In genomic region chrX:53682885-53683555, GRCh38 we compare ENCODE assay signal across 8 cellular contexts. TPM values are rescaled to one million over a fixed set of nuclear protein-coding genes. Genes with fewer than 3 reads are reported as not detected.
A peak's percentile ranks its signal among the peaks of the same experiment; 100 is the strongest.
DNase-seq lines count a peak whose midpoint lies in the region; ATAC-seq and TF ChIP-seq lines count a peak whose summit lies in the region.

No MANE protein-coding gene starts in this region.

- H3K9ac ChIP-seq in Loucy (ENCODE audit: low read depth, low read length, poor library complexity, severe bottlenecking) (peak overlapping the region; percentile 94), SU-DHL-6 (ENCODE audit: low read length) (peak overlapping the region; percentile 97)

- H3K36me3 ChIP-seq in Loucy (ENCODE audit: insufficient read depth, low read length), result peaks cover 18% of the 10 kb centered on the region; the same call in 1 of the 2 replicates
- peaks cover 21% of the 10 kb centered on the region; the same call in 1 of the 2 replicates for H3K36me3 ChIP-seq in SU-DHL-6 (ENCODE audit: low read length)

- WGBS in lower leg skin, 2 donors, result 3 to 37% methylated on average over 21 to 24 of the region's 24 CpGs

- H3K27me3 Mint-ChIP-seq in stimulated activated naive CD8-positive, alpha-beta T cell treated with anti-CD3 and anti-CD28 coated beads, Interleukin-15, amount 100 ng/mL, for 72 hours, result no peaks in the 10 kb centered on the region

- no peaks in the 10 kb centered on the region for H3K9me2 ChIP-seq in Loucy (replicated peaks; ENCODE audit: low read depth, low read length)
- no peaks in the 10 kb centered on the region for H3K9me2 ChIP-seq in SU-DHL-6 (replicated peaks; ENCODE audit: insufficient read depth, low read length)

- TF ChIP-seq CTCF in Loucy (conservative IDR thresholded peaks at IDR 0.05; ENCODE audit: low read length) (no peak), SU-DHL-6 (IDR thresholded peaks at IDR 0.05; ENCODE audit: insufficient read depth, low read length, poor library complexity, severe bottlenecking) (no peak), cardiac fibroblast (IDR thresholded peaks at IDR 0.05; ENCODE audit: low read depth, low read length) (no peak), lower leg skin (IDR thresholded peaks at IDR 0.05) (no peak)

- H3K79me2 ChIP-seq in Loucy (ENCODE audit: insufficient read depth, low read length) (peaks cover 72% of the 10 kb centered on the region), SU-DHL-6 (ENCODE audit: insufficient read depth, low read length) (peaks cover 73% of the 10 kb centered on the region)

- peak overlapping the region; percentile 85 for H3K4me3 ChIP-seq in Loucy (ENCODE audit: low read length, poor library complexity, severe bottlenecking)
- peak overlapping the region; percentile 91 for H3K4me3 ChIP-seq in SU-DHL-6 (ENCODE audit: insufficient read depth, low read length, poor library complexity, severe bottlenecking)
- peak overlapping the region; percentile 67 to 71 for H3K4me3 ChIP-seq in cardiac fibroblast (replicated peaks in 1 of 2; ENCODE audit: low read depth in 2 of 2, low read length in 2 of 2)
- H3K4me3 ChIP-seq in lower leg skin (ENCODE audit: low read depth, poor library complexity, severe bottlenecking), result peak overlapping the region; percentile 36

- H3K27ac Mint-ChIP-seq in stimulated activated naive CD8-positive, alpha-beta T cell treated with anti-CD3 and anti-CD28 coated beads, Interleukin-15, amount 100 ng/mL, for 72 hours, result peak overlapping the region; percentile 98 to 99

- peaks cover 14% of the 10 kb centered on the region for H3K4me1 ChIP-seq in Loucy (ENCODE audit: insufficient read depth, low read length, poor library complexity, severe bottlenecking)

- intact Hi-C loops in lower leg skin (cut with DNase I; ENCODE audit: low total_unique reads), result no loop called here

- DNase-seq in ELR (ENCODE audit: low read depth), result peak; percentile 72
- DNase-seq in cardiac fibroblast (ENCODE audit: low read depth in 2 of 2), result peak; percentile 57 to 62
- DNase-seq in lower leg skin (ENCODE audit: low spot score in 2 of 2), result no peak
- peak; percentile 26 to 46 for DNase-seq in stimulated activated naive CD8-positive, alpha-beta T cell treated with anti-CD3 and anti-CD28 coated beads, Interleukin-15, amount 100 ng/mL, for 72 hours
- DNase-seq in GF-D8 (lab: John Stamatoyannopoulos, UW), result no peak

- H3K9me3 ChIP-seq in Loucy (ENCODE audit: insufficient read depth, low read depth, low read length) (no peaks in the 10 kb centered on the region), SU-DHL-6 (ENCODE audit: insufficient read depth, low read length) (no peaks in the 10 kb centered on the region)

- H4K20me1 ChIP-seq in Loucy (ENCODE audit: insufficient read depth, low read length, poor library complexity, severe bottlenecking) (peaks cover 53% of the 10 kb centered on the region), SU-DHL-6 (ENCODE audit: low read depth, low read length) (peaks cover 8% of the 10 kb centered on the region; the same call in 1 of the 2 replicates)

- H3K27ac ChIP-seq in SU-DHL-6 (ENCODE audit: low read depth, low read length), result peak overlapping the region; percentile 78

- no peak for TF ChIP-seq POLR2A in lower leg skin (IDR thresholded peaks at IDR 0.05)

- no peaks in the 10 kb centered on the region for H3K9me3 Mint-ChIP-seq in stimulated activated naive CD8-positive, alpha-beta T cell treated with anti-CD3 and anti-CD28 coated beads, Interleukin-15, amount 100 ng/mL, for 72 hours

- ATAC-seq in stimulated activated naive CD8-positive, alpha-beta T cell treated with anti-CD3 and anti-CD28 coated beads, Interleukin-15, amount 100 ng/mL, for 72 hours, result no peak
- no peak for ATAC-seq in HG02798 (IDR thresholded peaks at IDR 0.05; ENCODE audit: poor library complexity, unreplicated experiment)

- H3F3A ChIP-seq in Loucy (ENCODE audit: low read depth), result no peaks in the 10 kb centered on the region
- H3F3A ChIP-seq in SU-DHL-6 (ENCODE audit: insufficient read depth), result peaks cover 14% of the 10 kb centered on the region; the same call in 1 of the 2 replicates

- H3K4me3 Mint-ChIP-seq in stimulated activated naive CD8-positive, alpha-beta T cell treated with anti-CD3 and anti-CD28 coated beads, Interleukin-15, amount 100 ng/mL, for 72 hours, result peak overlapping the region; percentile 88 to 96

- no peaks in the 10 kb centered on the region for H3K27me3 ChIP-seq in Loucy (ENCODE audit: insufficient read depth, low read length, poor library complexity, severe bottlenecking)
- H3K27me3 ChIP-seq in SU-DHL-6 (ENCODE audit: low read length), result no peaks in the 10 kb centered on the region

- H3K4me1 Mint-ChIP-seq in stimulated activated naive CD8-positive, alpha-beta T cell treated with anti-CD3 and anti-CD28 coated beads, Interleukin-15, amount 100 ng/mL, for 72 hours, result peaks cover 52% of the 10 kb centered on the region

- H2AFZ ChIP-seq in Loucy (ENCODE audit: low read length) (no peak overlapping the region), SU-DHL-6 (ENCODE audit: low read depth, low read length, severe bottlenecking) (no peak overlapping the region)

- peak overlapping the region; percentile 91 for H3K4me2 ChIP-seq in Loucy (ENCODE audit: low read depth, low read length, poor library complexity, severe bottlenecking)
- peak overlapping the region; percentile 88 for H3K4me2 ChIP-seq in SU-DHL-6 (ENCODE audit: low read depth, low read length, poor library complexity, severe bottlenecking)

RNA-seq across cellular contexts. Expression of gene HUWE1, which starts 3.5 kb away (rescaled TPM):
- 100 to 1,000 TPM; 128 to 175 (median 158) TPM for total RNA-seq in lower leg skin

Comparison
In these comparisons a context has a peak if more than half of its experiments do, and no peak if none do; other contexts are left out.
1. DNase-seq: peak in ELR (single experiment), cardiac fibroblast (2 of 2) and stimulated activated naive CD8-positive, alpha-beta T cell treated with anti-CD3 and anti-CD28 coated beads, Interleukin-15, amount 100 ng/mL, for 72 hours (2 of 2); none in lower leg skin (0 of 2) and GF-D8 (single experiment).
2. H3K4me3 ChIP-seq: peak in every context shown above with its lines; median percentile 91 in SU-DHL-6; 85 in Loucy; 69 in cardiac fibroblast; 36 in lower leg skin.